In the genomic region with DNA sequence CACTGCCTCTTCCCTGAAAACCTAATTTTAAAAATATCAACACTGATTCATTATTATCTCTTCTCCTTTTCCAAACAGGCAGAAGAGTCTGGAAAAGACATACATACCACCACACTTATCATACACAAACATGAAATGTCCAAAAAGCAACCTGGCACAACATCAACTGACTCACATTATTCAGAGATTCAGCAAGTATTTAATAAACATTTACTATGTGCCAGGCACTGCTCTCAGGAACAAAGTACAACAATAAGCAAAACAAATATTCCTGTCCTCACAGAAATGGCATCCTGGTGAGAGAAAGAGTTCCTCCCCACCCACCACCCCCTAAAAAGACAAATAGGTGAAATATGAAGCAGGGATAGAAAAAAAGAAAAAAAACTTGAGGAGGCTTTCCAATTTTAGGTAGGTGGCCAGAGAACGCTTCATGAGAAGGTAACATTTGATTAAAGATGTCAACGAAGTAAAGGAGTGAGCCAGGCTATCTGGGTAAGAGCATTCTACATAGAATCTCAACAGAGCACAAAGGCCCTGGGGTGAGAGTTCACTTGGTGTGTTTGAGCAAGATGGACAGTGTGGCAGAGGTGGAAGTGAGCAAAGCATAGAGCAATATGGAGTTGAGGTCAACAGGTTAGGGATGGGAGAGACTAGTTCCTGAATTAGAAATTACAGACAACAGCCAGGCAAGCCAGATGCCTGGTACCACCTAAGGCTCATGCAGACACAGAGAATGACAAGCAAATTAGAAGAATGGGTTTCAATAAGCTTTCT, we compare ENCODE assay signal across 2 cellular contexts.
TF ChIP-seq lines count a peak whose summit lies in the region.

No MANE protein-coding gene starts in this region.

TF ChIP-seq in A549, 52 proteins besides CTCF, POLR2A, EP300 and RAD21:
- TF ChIP-seq, protein P1, sequence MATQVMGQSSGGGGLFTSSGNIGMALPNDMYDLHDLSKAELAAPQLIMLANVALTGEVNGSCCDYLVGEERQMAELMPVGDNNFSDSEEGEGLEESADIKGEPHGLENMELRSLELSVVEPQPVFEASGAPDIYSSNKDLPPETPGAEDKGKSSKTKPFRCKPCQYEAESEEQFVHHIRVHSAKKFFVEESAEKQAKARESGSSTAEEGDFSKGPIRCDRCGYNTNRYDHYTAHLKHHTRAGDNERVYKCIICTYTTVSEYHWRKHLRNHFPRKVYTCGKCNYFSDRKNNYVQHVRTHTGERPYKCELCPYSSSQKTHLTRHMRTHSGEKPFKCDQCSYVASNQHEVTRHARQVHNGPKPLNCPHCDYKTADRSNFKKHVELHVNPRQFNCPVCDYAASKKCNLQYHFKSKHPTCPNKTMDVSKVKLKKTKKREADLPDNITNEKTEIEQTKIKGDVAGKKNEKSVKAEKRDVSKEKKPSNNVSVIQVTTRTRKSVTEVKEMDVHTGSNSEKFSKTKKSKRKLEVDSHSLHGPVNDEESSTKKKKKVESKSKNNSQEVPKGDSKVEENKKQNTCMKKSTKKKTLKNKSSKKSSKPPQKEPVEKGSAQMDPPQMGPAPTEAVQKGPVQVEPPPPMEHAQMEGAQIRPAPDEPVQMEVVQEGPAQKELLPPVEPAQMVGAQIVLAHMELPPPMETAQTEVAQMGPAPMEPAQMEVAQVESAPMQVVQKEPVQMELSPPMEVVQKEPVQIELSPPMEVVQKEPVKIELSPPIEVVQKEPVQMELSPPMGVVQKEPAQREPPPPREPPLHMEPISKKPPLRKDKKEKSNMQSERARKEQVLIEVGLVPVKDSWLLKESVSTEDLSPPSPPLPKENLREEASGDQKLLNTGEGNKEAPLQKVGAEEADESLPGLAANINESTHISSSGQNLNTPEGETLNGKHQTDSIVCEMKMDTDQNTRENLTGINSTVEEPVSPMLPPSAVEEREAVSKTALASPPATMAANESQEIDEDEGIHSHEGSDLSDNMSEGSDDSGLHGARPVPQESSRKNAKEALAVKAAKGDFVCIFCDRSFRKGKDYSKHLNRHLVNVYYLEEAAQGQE (IDR thresholded peaks at IDR 0.05): no peak
- TF ChIP-seq ZSCAN20 (CRISPR knock-in tag; IDR thresholded peaks at IDR 0.05): no peak
- TF ChIP-seq GATA3 (IDR thresholded peaks at IDR 0.05; ENCODE audit: borderline replicate concordance): no peak
- no peak for TF ChIP-seq POLR2AphosphoS2 (conservative IDR thresholded peaks at IDR 0.05; ENCODE audit: low read length)
- TF ChIP-seq HOXB5 (CRISPR knock-in tag; IDR thresholded peaks at IDR 0.05): no peak
- no peak for TF ChIP-seq CHD2 (IDR thresholded peaks at IDR 0.05; ENCODE audit: low read length, partially characterized antibody)
- TF ChIP-seq SMC3 (IDR thresholded peaks at IDR 0.05): no peak
- no peak for TF ChIP-seq MAZ (IDR thresholded peaks at IDR 0.05; ENCODE audit: borderline replicate concordance, low read depth, low read length)
- no peak for TF ChIP-seq RCOR1 (IDR thresholded peaks at IDR 0.05; ENCODE audit: low read depth, low read length)
- TF ChIP-seq, protein P2, sequence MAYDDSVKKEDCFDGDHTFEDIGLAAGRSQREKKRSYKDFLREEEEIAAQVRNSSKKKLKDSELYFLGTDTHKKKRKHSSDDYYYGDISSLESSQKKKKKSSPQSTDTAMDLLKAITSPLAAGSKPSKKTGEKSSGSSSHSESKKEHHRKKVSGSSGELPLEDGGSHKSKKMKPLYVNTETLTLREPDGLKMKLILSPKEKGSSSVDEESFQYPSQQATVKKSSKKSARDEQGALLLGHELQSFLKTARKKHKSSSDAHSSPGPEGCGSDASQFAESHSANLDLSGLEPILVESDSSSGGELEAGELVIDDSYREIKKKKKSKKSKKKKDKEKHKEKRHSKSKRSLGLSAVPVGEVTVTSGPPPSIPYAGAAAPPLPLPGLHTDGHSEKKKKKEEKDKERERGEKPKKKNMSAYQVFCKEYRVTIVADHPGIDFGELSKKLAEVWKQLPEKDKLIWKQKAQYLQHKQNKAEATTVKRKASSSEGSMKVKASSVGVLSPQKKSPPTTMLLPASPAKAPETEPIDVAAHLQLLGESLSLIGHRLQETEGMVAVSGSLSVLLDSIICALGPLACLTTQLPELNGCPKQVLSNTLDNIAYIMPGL (CRISPR knock-in tag; IDR thresholded peaks at IDR 0.05; ENCODE audit: borderline replicate concordance): no peak
- TF ChIP-seq FOSL2 (IDR thresholded peaks at IDR 0.05): no peak
- no peak for TF ChIP-seq FOSL2 (CRISPR knock-in tag; IDR thresholded peaks at IDR 0.05)
- TF ChIP-seq E2F6 (IDR thresholded peaks at IDR 0.05; ENCODE audit: borderline replicate concordance, low read depth): no peak
- TF ChIP-seq JUNB (IDR thresholded peaks at IDR 0.05): no peak
- TF ChIP-seq CBX8 (IDR thresholded peaks at IDR 0.05): no peak
- TF ChIP-seq PHF8 (IDR thresholded peaks at IDR 0.05; ENCODE audit: borderline replicate concordance, low read depth): no peak
- TF ChIP-seq SREBF2 (IDR thresholded peaks at IDR 0.05): no peak
- TF ChIP-seq HOXA7 (CRISPR knock-in tag; IDR thresholded peaks at IDR 0.05): no peak
- no peak for TF ChIP-seq ZNF302 (CRISPR knock-in tag; IDR thresholded peaks at IDR 0.05)

TF ChIP-seq in IMR-90, 13 proteins besides CTCF, POLR2A, EP300 and RAD21 (continued from another document):
- TF ChIP-seq MXI1 (IDR thresholded peaks at IDR 0.05; ENCODE audit: borderline replicate concordance, low read depth, low read length) (no peak), RCOR1 (IDR thresholded peaks at IDR 0.05; ENCODE audit: insufficient replicate concordance, low read length) (no peak), RFX5 (IDR thresholded peaks at IDR 0.05; ENCODE audit: low read depth, low read length) (no peak), CHD1 (IDR thresholded peaks at IDR 0.05; ENCODE audit: low read depth, low read length) (no peak), USF2 (IDR thresholded peaks at IDR 0.05; ENCODE audit: low read depth, low read length) (no peak), BHLHE40 (IDR thresholded peaks at IDR 0.05; ENCODE audit: low read depth, low read length) (no peak), SMC3 (IDR thresholded peaks at IDR 0.05; ENCODE audit: low read depth, low read length) (no peak), CEBPB (IDR thresholded peaks at IDR 0.05; ENCODE audit: low read depth, low read length) (no peak), NFE2L2 (IDR thresholded peaks at IDR 0.05; ENCODE audit: low read depth, low read length) (no peak), FOS (IDR thresholded peaks at IDR 0.05; ENCODE audit: low read depth, low read length) (no peak), MAZ (IDR thresholded peaks at IDR 0.05; ENCODE audit: borderline replicate concordance, low read depth, low read length) (no peak)
- TF ChIP-seq, protein P3, sequence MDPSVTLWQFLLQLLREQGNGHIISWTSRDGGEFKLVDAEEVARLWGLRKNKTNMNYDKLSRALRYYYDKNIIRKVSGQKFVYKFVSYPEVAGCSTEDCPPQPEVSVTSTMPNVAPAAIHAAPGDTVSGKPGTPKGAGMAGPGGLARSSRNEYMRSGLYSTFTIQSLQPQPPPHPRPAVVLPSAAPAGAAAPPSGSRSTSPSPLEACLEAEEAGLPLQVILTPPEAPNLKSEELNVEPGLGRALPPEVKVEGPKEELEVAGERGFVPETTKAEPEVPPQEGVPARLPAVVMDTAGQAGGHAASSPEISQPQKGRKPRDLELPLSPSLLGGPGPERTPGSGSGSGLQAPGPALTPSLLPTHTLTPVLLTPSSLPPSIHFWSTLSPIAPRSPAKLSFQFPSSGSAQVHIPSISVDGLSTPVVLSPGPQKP (IDR thresholded peaks at IDR 0.05; ENCODE audit: borderline replicate concordance, low read depth, low read length): no peak
